Comparison of ENCODE assay signal across 15 cellular contexts in genomic region chr7:138926241-138926612, GRCh38. TPM values are rescaled to one million over a fixed set of nuclear protein-coding genes. Genes with fewer than 3 reads are reported as not detected.
DNase-seq lines count a peak whose midpoint lies in the region; ATAC-seq and TF ChIP-seq lines count a peak whose summit lies in the region.
"Had no signal": no experiment of that assay in that cellular context is flagged by ENCODE, and none has a peak within 500 bp of the region (broad histone marks: within the 10 kb centered on the region; RNA-seq: fewer than 3 reads in every experiment).

No MANE protein-coding gene starts in this region.

- TF ChIP-seq POLR2A in heart left ventricle (IDR thresholded peaks at IDR 0.05): no peak

- H3K27me3 ChIP-seq in skeletal muscle satellite cell (ENCODE audit: control insufficient read depth, insufficient read depth, low read length) (no peaks in the 10 kb centered on the region), heart left ventricle (no peaks in the 10 kb centered on the region)
- H3K27me3 ChIP-seq: spleen had no signal

- no peaks in the 10 kb centered on the region for H3K9me3 ChIP-seq in skeletal muscle satellite cell (replicated peaks; ENCODE audit: low read length)
- no peaks in the 10 kb centered on the region for H3K9me3 ChIP-seq in heart left ventricle
- H3K9me3 ChIP-seq: spleen had no signal

- peak overlapping the region; percentile 86; the same call in 1 of the 2 replicates for H3K27ac Mint-ChIP-seq in WTC11
- H3K27ac Mint-ChIP-seq: CD4-positive, alpha-beta memory T cell had no signal

- intact Hi-C loops in heart left ventricle (cut with DNase I): no loop called here

- no peak overlapping the region for H3K4me3 Mint-ChIP-seq in WTC11
- H3K4me3 Mint-ChIP-seq: activated CD4-positive, alpha-beta T cell treated with anti-CD3 and anti-CD28 coated beads, Interleukin-2, amount 10 ng/mL, durations not matched to agents 7 days and 5 days; CD4-positive, alpha-beta memory T cell had no signal

- H3K9me3 Mint-ChIP-seq in WTC11: peaks cover 5% of the 10 kb centered on the region; the same call in 1 of the 2 replicates
- H3K9me3 Mint-ChIP-seq: activated CD4-positive, alpha-beta T cell treated with anti-CD3 and anti-CD28 coated beads, Interleukin-2, amount 10 ng/mL, durations not matched to agents 7 days and 5 days; CD4-positive, alpha-beta memory T cell had no signal

- POLR2A ChIA-PET in WTC11 (lab: Charles Lee): no interaction called here

- no peaks in the 10 kb centered on the region; the same call in 1 of the 2 replicates for H3K36me3 Mint-ChIP-seq in WTC11
- H3K36me3 Mint-ChIP-seq: CD4-positive, alpha-beta memory T cell had no signal

- DNase-seq in WTC11 (ENCODE audit: low spot score) (no peak), heart left ventricle (no peak), GM20000 (ENCODE audit: low spot score) (no peak), HT-29 (ENCODE audit: low spot score) (no peak)
- DNase-seq: activated CD4-positive, alpha-beta T cell treated with anti-CD3 and anti-CD28 coated beads, Interleukin-2, amount 10 ng/mL, durations not matched to agents 7 days and 5 days; aorta; CD4-positive, alpha-beta memory T cell; NCI-H1105 treated with DMSO at 0.1 percent for 48 hours; NCI-H446; nucleus accumbens; spleen had no signal

- CTCF ChIA-PET in WTC11 (lab: Charles Lee): no interaction called here

- peak overlapping the region; percentile 26 for H3K4me2 ChIP-seq in skeletal muscle satellite cell (ENCODE audit: low read length)

- ATAC-seq in GM19397 (IDR thresholded peaks at IDR 0.05; ENCODE audit: unreplicated experiment) (peak; percentile 24), HG02678 (IDR thresholded peaks at IDR 0.05; ENCODE audit: unreplicated experiment) (peak; percentile 3), WTC11 (no peak), heart left ventricle (no peak)
- ATAC-seq: Panc1 had no signal

- WGBS in heart left ventricle, 4 donors: 90 to 96% (median 93%) methylated on average over 8 of the region's 8 CpGs

- H3K27ac ChIP-seq in heart left ventricle: no peak overlapping the region
- H3K27ac ChIP-seq: spleen had no signal

- H3K4me3 ChIP-seq in skeletal muscle satellite cell (ENCODE audit: low read length) (no peak overlapping the region), heart left ventricle (no peak overlapping the region)
- H3K4me3 ChIP-seq: spleen had no signal

- H3K4me1 ChIP-seq in skeletal muscle satellite cell (ENCODE audit: control insufficient read depth, insufficient read depth, low read length) (peaks cover 8% of the 10 kb centered on the region), heart left ventricle (no peaks in the 10 kb centered on the region)
- H3K4me1 ChIP-seq: spleen had no signal

- H3K36me3 ChIP-seq in skeletal muscle satellite cell (ENCODE audit: insufficient read depth, low read length) (no peaks in the 10 kb centered on the region), heart left ventricle (no peaks in the 10 kb centered on the region)
- H3K36me3 ChIP-seq: spleen had no signal

- no peak overlapping the region for H3K9ac ChIP-seq in skeletal muscle satellite cell (ENCODE audit: low read depth, low read length)

- TF ChIP-seq CTCF in WTC11 (IDR thresholded peaks at IDR 0.05) (no peak), heart left ventricle (IDR thresholded peaks at IDR 0.05) (no peak), GM20000 (IDR thresholded peaks at IDR 0.05; ENCODE audit: extremely low read depth, missing control alignments) (no peak)

- H3K27me3 Mint-ChIP-seq in WTC11 (ENCODE audit: low read depth): no peaks in the 10 kb centered on the region

- peaks cover 16% of the 10 kb centered on the region for H3K4me1 Mint-ChIP-seq in WTC11
- H3K4me1 Mint-ChIP-seq: CD4-positive, alpha-beta memory T cell had no signal

TF ChIP-seq in WTC11, 78 proteins besides CTCF, POLR2A, EP300 and RAD21:
- TF ChIP-seq CREM (CRISPR knock-in tag; IDR thresholded peaks at IDR 0.05) (no peak), ZNF512 (CRISPR knock-in tag; IDR thresholded peaks at IDR 0.05; ENCODE audit: borderline replicate concordance) (no peak), E2F5 (CRISPR knock-in tag; IDR thresholded peaks at IDR 0.05) (no peak)

RNA-seq across cellular contexts. Expression of gene KIAA1549, which starts 55.0 kb away (rescaled TPM):
- total RNA-seq in WTC11 (2021) (16.3 to 18.7 TPM (median 17.2 TPM) in 3 replicates), heart left ventricle (1 to 10 TPM; 1.3 to 4.8 (median 2.1) TPM)
- total RNA-seq in skeletal muscle satellite cell (2012; rRNA removed): 0.25 and 0.66 TPM in 2 replicates
- 1 to 10 TPM in 1 of 2 donors, under 1 TPM in 1; 0.91 to 1.4 TPM for polyA plus RNA-seq in heart left ventricle
- total RNA-seq in HT-29 (2014; rRNA removed; shearing (Covaris generic)): 0.26 and 0.38 TPM in 2 replicates

Comparison
In these comparisons a context has a peak if more than half of its experiments do, and no peak if none do; other contexts are left out.
1. ATAC-seq: peak in GM19397 (single experiment) and HG02678 (single experiment); none in WTC11 (single experiment) and heart left ventricle (0 of 4).